In the genomic region with DNA sequence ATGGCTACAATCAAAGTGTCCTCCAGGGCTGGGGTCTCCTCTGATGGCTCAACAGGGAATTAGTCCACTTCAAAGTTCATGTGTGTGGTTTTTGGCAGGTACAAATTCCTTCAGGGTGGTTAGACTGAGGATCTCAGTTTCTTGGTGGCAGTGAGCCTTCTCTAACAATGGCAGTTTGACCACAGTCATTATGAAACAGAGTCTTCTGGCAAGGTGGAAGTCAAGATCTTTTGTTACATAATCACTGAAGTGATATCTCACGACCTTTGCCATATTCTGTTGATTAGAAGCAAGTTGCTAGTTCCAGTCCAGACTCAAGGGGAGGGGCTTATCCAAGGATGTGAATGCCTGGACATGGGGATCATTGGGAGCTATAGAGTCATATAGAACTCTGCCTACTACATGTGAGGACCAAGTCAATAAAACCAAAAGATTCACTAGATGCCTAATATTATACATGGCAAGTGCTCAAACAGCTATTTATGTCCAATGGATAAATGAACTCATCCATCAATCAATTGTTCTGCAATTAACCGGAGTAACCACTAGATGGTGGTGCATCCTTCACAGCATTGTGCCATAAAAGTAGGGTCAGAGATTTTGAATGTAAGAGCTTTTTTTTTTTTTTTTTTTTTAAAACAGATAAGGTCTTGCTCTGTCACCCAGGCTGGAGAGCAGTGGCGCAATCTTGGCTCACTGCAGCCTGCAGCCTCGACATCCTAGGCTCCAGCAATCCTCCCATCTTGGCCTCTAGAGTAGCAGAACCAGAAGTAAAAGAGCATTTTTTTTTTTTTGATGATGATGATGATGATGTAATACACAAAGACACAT, we compare ENCODE assay signal across 8 cellular contexts.
DNase-seq lines count a peak whose midpoint lies in the region; ATAC-seq and TF ChIP-seq lines count a peak whose summit lies in the region.

No MANE protein-coding gene starts in this region.

- H3K36me3 Mint-ChIP-seq in CD14-positive monocyte: no peaks in the 10 kb centered on the region
- H3K36me3 Mint-ChIP-seq in T-helper 17 cell (ENCODE audit: low read depth): no peaks in the 10 kb centered on the region
- no peaks in the 10 kb centered on the region for H3K36me3 Mint-ChIP-seq in activated T-helper 1 cell treated with anti-CD3 and anti-CD28 coated beads, Interleukin-12 subunit alpha, Interleukin-12 subunit beta, Interleukin-2, Interleukin-4 antibody, amounts not matched to agents 30 ng/mL and 10 ng/mL and 1 ng/mL, durations not matched to agents 14 hours and 24 hours and 36 hours (ENCODE audit: low read depth)

- no peaks in the 10 kb centered on the region for H3K9me3 ChIP-seq in T-helper 17 cell (ENCODE audit: control insufficient read depth, low read length, poor library complexity, severe bottlenecking)

- TF ChIP-seq CTCF in CD14-positive monocyte (IDR thresholded peaks at IDR 0.05): peak; percentile 52

- DNase-seq in CD14-positive monocyte (ENCODE audit: low spot score) (no peak), NCI-H1694 (lab: John Stamatoyannopoulos, UW) (peak; percentile 59), T-helper 17 cell (no peak), germinal center (ENCODE audit: low spot score) (peak; percentile 13), cortex of kidney (lab: John Stamatoyannopoulos, UW) (no peak)
- DNase-seq in activated T-helper 1 cell treated with anti-CD3 and anti-CD28 coated beads, Interleukin-12 subunit alpha, Interleukin-12 subunit beta, Interleukin-2, Interleukin-4 antibody, amounts not matched to agents 30 ng/mL and 10 ng/mL and 1 ng/mL, durations not matched to agents 14 hours and 24 hours and 36 hours (ENCODE audit: low spot score): no peak

- H3K4me3 Mint-ChIP-seq in CD14-positive monocyte (no peak overlapping the region), T-helper 17 cell (peak overlapping the region; percentile 21)
- no peak overlapping the region for H3K4me3 Mint-ChIP-seq in activated T-helper 1 cell treated with anti-CD3 and anti-CD28 coated beads, Interleukin-12 subunit alpha, Interleukin-12 subunit beta, Interleukin-2, Interleukin-4 antibody, amounts not matched to agents 30 ng/mL and 10 ng/mL and 1 ng/mL, durations not matched to agents 14 hours and 24 hours and 36 hours

- H3K27ac Mint-ChIP-seq in CD14-positive monocyte (no peak overlapping the region), T-helper 17 cell (no peak overlapping the region)
- H3K27ac Mint-ChIP-seq in activated T-helper 1 cell treated with anti-CD3 and anti-CD28 coated beads, Interleukin-12 subunit alpha, Interleukin-12 subunit beta, Interleukin-2, Interleukin-4 antibody, amounts not matched to agents 30 ng/mL and 10 ng/mL and 1 ng/mL, durations not matched to agents 14 hours and 24 hours and 36 hours: no peak overlapping the region

- ATAC-seq in GM18502 (IDR thresholded peaks at IDR 0.05; ENCODE audit: poor library complexity, unreplicated experiment): peak; percentile 83
- peak; percentile 89 for ATAC-seq in HG02885 (IDR thresholded peaks at IDR 0.05; ENCODE audit: poor library complexity, unreplicated experiment)
- ATAC-seq in T-helper 17 cell: peak; percentile 84

- intact Hi-C loops in CD14-positive monocyte (cut with micrococcal nuclease): no loop called here
- intact Hi-C loops in activated T-helper 1 cell treated with anti-CD3 and anti-CD28 coated beads, Interleukin-12 subunit alpha, Interleukin-12 subunit beta, Interleukin-2, Interleukin-4 antibody, amounts not matched to agents 30 ng/mL and 10 ng/mL and 1 ng/mL, durations not matched to agents 14 hours and 24 hours and 36 hours (cut with micrococcal nuclease): loop anchor here (5.0 to 10.0 kb wide), 2 partner anchors 117 to 525 kb away; no protein-coding TSS in a partner anchor

- H3K4me1 Mint-ChIP-seq in CD14-positive monocyte: no peaks in the 10 kb centered on the region
- peaks cover 2% of the 10 kb centered on the region for H3K4me1 Mint-ChIP-seq in T-helper 17 cell
- H3K4me1 Mint-ChIP-seq in activated T-helper 1 cell treated with anti-CD3 and anti-CD28 coated beads, Interleukin-12 subunit alpha, Interleukin-12 subunit beta, Interleukin-2, Interleukin-4 antibody, amounts not matched to agents 30 ng/mL and 10 ng/mL and 1 ng/mL, durations not matched to agents 14 hours and 24 hours and 36 hours (ENCODE audit: low read depth): no peaks in the 10 kb centered on the region

- no peaks in the 10 kb centered on the region for H3K27me3 Mint-ChIP-seq in CD14-positive monocyte (ENCODE audit: low read depth in 3 of 3)
- peaks cover 18% of the 10 kb centered on the region for H3K27me3 Mint-ChIP-seq in T-helper 17 cell
- peaks cover 5% of the 10 kb centered on the region for H3K27me3 Mint-ChIP-seq in activated T-helper 1 cell treated with anti-CD3 and anti-CD28 coated beads, Interleukin-12 subunit alpha, Interleukin-12 subunit beta, Interleukin-2, Interleukin-4 antibody, amounts not matched to agents 30 ng/mL and 10 ng/mL and 1 ng/mL, durations not matched to agents 14 hours and 24 hours and 36 hours (ENCODE audit: insufficient read depth)

- H3K9me3 Mint-ChIP-seq in CD14-positive monocyte: peaks cover 0 to 2% (median 0%) of the 10 kb centered on the region in 7 donors
- no peaks in the 10 kb centered on the region for H3K9me3 Mint-ChIP-seq in activated T-helper 1 cell treated with anti-CD3 and anti-CD28 coated beads, Interleukin-12 subunit alpha, Interleukin-12 subunit beta, Interleukin-2, Interleukin-4 antibody, amounts not matched to agents 30 ng/mL and 10 ng/mL and 1 ng/mL, durations not matched to agents 14 hours and 24 hours and 36 hours

Comparison
In these comparisons a context has a peak if more than half of its experiments do, and no peak if none do; other contexts are left out.
1. DNase-seq: peak in NCI-H1694 (single experiment) and germinal center (single experiment); none in CD14-positive monocyte (single experiment), T-helper 17 cell (0 of 3), activated T-helper 1 cell treated with anti-CD3 and anti-CD28 coated beads, Interleukin-12 subunit alpha, Interleukin-12 subunit beta, Interleukin-2, Interleukin-4 antibody, amounts not matched to agents 30 ng/mL and 10 ng/mL and 1 ng/mL, durations not matched to agents 14 hours and 24 hours and 36 hours (single experiment) and cortex of kidney (single experiment).
2. Peak in every context shown above with its lines, with median percentiles within 50 percentile points of each other: ATAC-seq.